14 cellular contexts compared by ENCODE assay signal in genomic region chr20:32455171-32455900, GRCh38.
A peak's percentile ranks its signal among the peaks of the same experiment; 100 is the strongest.
DNase-seq lines count a peak whose midpoint lies in the region; ATAC-seq and TF ChIP-seq lines count a peak whose summit lies in the region.
"Had no signal": no experiment of that assay in that cellular context is flagged by ENCODE, and none has a peak within 500 bp of the region (broad histone marks: within the 10 kb centered on the region; RNA-seq: fewer than 3 reads in every experiment).

No MANE protein-coding gene starts in this region.

- H3K9ac ChIP-seq in mesenchymal stem cell (ENCODE audit: low read length): no peak overlapping the region

- no peak overlapping the region for H3K4ac ChIP-seq in mesenchymal stem cell (ENCODE audit: low read depth in 1 of 2, low read length in 2 of 2)

- no peak overlapping the region for H2BK15ac ChIP-seq in mesenchymal stem cell (ENCODE audit: low read depth, poor library complexity, severe bottlenecking)

- H3K27me3 Mint-ChIP-seq in activated CD8-positive, alpha-beta T cell treated with anti-CD3 and anti-CD28 coated beads, Interleukin-2, amount 10 ng/mL, durations not matched to agents 7 days and 5 days (ENCODE audit: low read depth): no peaks in the 10 kb centered on the region
- H3K27me3 Mint-ChIP-seq in type B pancreatic cell: no peaks in the 10 kb centered on the region
- H3K27me3 Mint-ChIP-seq in activated T-helper 2 cell treated with anti-CD3 and anti-CD28 coated beads, Interferon-gamma antibody, Interleukin-2, Interleukin-4, amounts not matched to agents 10 μg/mL and 5 μg/mL and 100 μg/mL, durations not matched to agents 14 hours and 24 hours and 36 hours (ENCODE audit: low read depth): no peaks in the 10 kb centered on the region

- no peak overlapping the region for H3K4me3 Mint-ChIP-seq in activated CD8-positive, alpha-beta T cell treated with anti-CD3 and anti-CD28 coated beads, Interleukin-2, amount 10 ng/mL, durations not matched to agents 7 days and 5 days
- H3K4me3 Mint-ChIP-seq in type B pancreatic cell: no peak overlapping the region
- H3K4me3 Mint-ChIP-seq in activated T-helper 2 cell treated with anti-CD3 and anti-CD28 coated beads, Interferon-gamma antibody, Interleukin-2, Interleukin-4, amounts not matched to agents 10 μg/mL and 5 μg/mL and 100 μg/mL, durations not matched to agents 14 hours and 24 hours and 36 hours (ENCODE audit: low read depth): no peak overlapping the region
- H3K4me3 Mint-ChIP-seq: H9 had no signal

- H2BK12ac ChIP-seq in mesenchymal stem cell (ENCODE audit: low read length in 2 of 2): peak overlapping the region in 1 of 2 experiments; percentile 33

- H3K9me3 ChIP-seq in left ventricle myocardium inferior (replicated peaks) (no peaks in the 10 kb centered on the region), mesenchymal stem cell (ENCODE audit: control insufficient read depth, low read length) (no peaks in the 10 kb centered on the region)

- H2BK5ac ChIP-seq in mesenchymal stem cell (ENCODE audit: low read depth, low read length, poor library complexity, severe bottlenecking): no peak overlapping the region

- H2AK5ac ChIP-seq in mesenchymal stem cell (ENCODE audit: low read length, severe bottlenecking): peak overlapping the region; percentile 34

- H2BK120ac ChIP-seq in mesenchymal stem cell (ENCODE audit: low read depth, low read length): no peak overlapping the region

- peak overlapping the region; percentile 20 for H3K27ac Mint-ChIP-seq in activated CD8-positive, alpha-beta T cell treated with anti-CD3 and anti-CD28 coated beads, Interleukin-2, amount 10 ng/mL, durations not matched to agents 7 days and 5 days
- peak overlapping the region; percentile 36 for H3K27ac Mint-ChIP-seq in type B pancreatic cell
- H3K27ac Mint-ChIP-seq in activated T-helper 2 cell treated with anti-CD3 and anti-CD28 coated beads, Interferon-gamma antibody, Interleukin-2, Interleukin-4, amounts not matched to agents 10 μg/mL and 5 μg/mL and 100 μg/mL, durations not matched to agents 14 hours and 24 hours and 36 hours: no peak overlapping the region

- peak overlapping the region; percentile 20 for H4K91ac ChIP-seq in mesenchymal stem cell (ENCODE audit: low read length)

- CTCF ChIA-PET in activated CD8-positive, alpha-beta T cell treated with anti-CD3 and anti-CD28 coated beads, Interleukin-2, amount 10 ng/mL, durations not matched to agents 7 days and 5 days (lab: Charles Lee): no interaction called here

- H3K14ac ChIP-seq in mesenchymal stem cell (ENCODE audit: low read length in 2 of 2): peak overlapping the region in 1 of 2 experiments; percentile 26

- peak overlapping the region in 1 of 2 experiments; percentile 36 for H3K23ac ChIP-seq in mesenchymal stem cell (ENCODE audit: low read length in 2 of 2)

- H2AFZ ChIP-seq in mesenchymal stem cell (ENCODE audit: low read depth, low read length): no peak overlapping the region

- H3K36me3 Mint-ChIP-seq in activated CD8-positive, alpha-beta T cell treated with anti-CD3 and anti-CD28 coated beads, Interleukin-2, amount 10 ng/mL, durations not matched to agents 7 days and 5 days (ENCODE audit: low read depth): peaks cover 4% of the 10 kb centered on the region
- H3K36me3 Mint-ChIP-seq in type B pancreatic cell: peaks cover 8% of the 10 kb centered on the region
- H3K36me3 Mint-ChIP-seq in activated T-helper 2 cell treated with anti-CD3 and anti-CD28 coated beads, Interferon-gamma antibody, Interleukin-2, Interleukin-4, amounts not matched to agents 10 μg/mL and 5 μg/mL and 100 μg/mL, durations not matched to agents 14 hours and 24 hours and 36 hours (ENCODE audit: low read depth): peaks cover 11% of the 10 kb centered on the region

- 98% methylated on average over 10 of the region's 12 CpGs for WGBS in mesenchymal stem cell

- POLR2A ChIA-PET in activated CD8-positive, alpha-beta T cell treated with anti-CD3 and anti-CD28 coated beads, Interleukin-2, amount 10 ng/mL, durations not matched to agents 7 days and 5 days (lab: Charles Lee): no interaction called here

- H3K36me3 ChIP-seq in left ventricle myocardium inferior (peaks cover 26% of the 10 kb centered on the region), mesenchymal stem cell (ENCODE audit: control insufficient read depth in 1 of 2, insufficient read depth in 2 of 2, low read depth in 1 of 2, low read length in 2 of 2) (peaks cover 48 to 76% of the 10 kb centered on the region in 2 experiments)

- H3K27me3 ChIP-seq in left ventricle myocardium inferior (ENCODE audit: low read depth) (no peaks in the 10 kb centered on the region), mesenchymal stem cell (ENCODE audit: control insufficient read depth in 1 of 2, insufficient read depth in 1 of 2, low read length in 2 of 2) (no peaks in the 10 kb centered on the region)

- TF ChIP-seq CTCF in left ventricle myocardium inferior (IDR thresholded peaks at IDR 0.05; ENCODE audit: borderline replicate concordance) (no peak), type B pancreatic cell (conservative IDR thresholded peaks at IDR 0.05) (no peak)

- no peak overlapping the region for H3K27ac ChIP-seq in left ventricle myocardium inferior (replicated peaks)
- H3K27ac ChIP-seq in mesenchymal stem cell (ENCODE audit: low read length, poor library complexity, severe bottlenecking): no peak overlapping the region

- ATAC-seq in Right ventricle myocardium superior (ENCODE audit: poor library complexity): no peak
- ATAC-seq in activated CD8-positive, alpha-beta T cell treated with anti-CD3 and anti-CD28 coated beads, Interleukin-2, amount 10 ng/mL, durations not matched to agents 7 days and 5 days: no peak
- ATAC-seq in GM18870 (IDR thresholded peaks at IDR 0.05; ENCODE audit: unreplicated experiment): no peak
- ATAC-seq in HG03175 (IDR thresholded peaks at IDR 0.05; ENCODE audit: unreplicated experiment): no peak

- intact Hi-C loops in left ventricle myocardium inferior (cut with micrococcal nuclease) (no loop called here), Right ventricle myocardium superior (cut with DNase I) (no loop called here)
- intact Hi-C loops in activated T-helper 2 cell treated with anti-CD3 and anti-CD28 coated beads, Interferon-gamma antibody, Interleukin-2, Interleukin-4, amounts not matched to agents 10 μg/mL and 5 μg/mL and 100 μg/mL, durations not matched to agents 14 hours and 24 hours and 36 hours (cut with micrococcal nuclease): no loop called here

- no peaks in the 10 kb centered on the region for H3K4me1 Mint-ChIP-seq in activated CD8-positive, alpha-beta T cell treated with anti-CD3 and anti-CD28 coated beads, Interleukin-2, amount 10 ng/mL, durations not matched to agents 7 days and 5 days (ENCODE audit: low read depth)
- peaks cover 14% of the 10 kb centered on the region for H3K4me1 Mint-ChIP-seq in type B pancreatic cell (ENCODE audit: unreplicated experiment)
- H3K4me1 Mint-ChIP-seq in activated T-helper 2 cell treated with anti-CD3 and anti-CD28 coated beads, Interferon-gamma antibody, Interleukin-2, Interleukin-4, amounts not matched to agents 10 μg/mL and 5 μg/mL and 100 μg/mL, durations not matched to agents 14 hours and 24 hours and 36 hours (ENCODE audit: low read depth): no peaks in the 10 kb centered on the region

- peaks cover 46% of the 10 kb centered on the region for H3K79me1 ChIP-seq in mesenchymal stem cell (replicated peaks; ENCODE audit: low read length, poor library complexity, severe bottlenecking)

- peak overlapping the region in 1 of 2 experiments; percentile 53 for H3K18ac ChIP-seq in mesenchymal stem cell (ENCODE audit: low read depth in 1 of 2, low read length in 2 of 2)

- H3K4me1 ChIP-seq in left ventricle myocardium inferior (peaks cover 43% of the 10 kb centered on the region), mesenchymal stem cell (ENCODE audit: control insufficient read depth, insufficient read depth, low read depth, low read length) (peaks cover 39% of the 10 kb centered on the region)

- no peaks in the 10 kb centered on the region for H3K9me3 Mint-ChIP-seq in activated CD8-positive, alpha-beta T cell treated with anti-CD3 and anti-CD28 coated beads, Interleukin-2, amount 10 ng/mL, durations not matched to agents 7 days and 5 days (ENCODE audit: insufficient read depth)
- H3K9me3 Mint-ChIP-seq in type B pancreatic cell: no peaks in the 10 kb centered on the region
- H3K9me3 Mint-ChIP-seq in activated T-helper 2 cell treated with anti-CD3 and anti-CD28 coated beads, Interferon-gamma antibody, Interleukin-2, Interleukin-4, amounts not matched to agents 10 μg/mL and 5 μg/mL and 100 μg/mL, durations not matched to agents 14 hours and 24 hours and 36 hours: no peaks in the 10 kb centered on the region
- H3K9me3 Mint-ChIP-seq: H9 had no signal

- peak; percentile 12 for DNase-seq in left ventricle myocardium inferior
- DNase-seq in Right ventricle myocardium superior: no peak
- DNase-seq in activated CD8-positive, alpha-beta T cell treated with anti-CD3 and anti-CD28 coated beads, Interleukin-2, amount 10 ng/mL, durations not matched to agents 7 days and 5 days: no peak
- no peak for DNase-seq in mesenchymal stem cell
- DNase-seq in type B pancreatic cell (ENCODE audit: extremely low spot score, unreplicated experiment): no peak
- DNase-seq in activated T-helper 2 cell treated with anti-CD3 and anti-CD28 coated beads, Interferon-gamma antibody, Interleukin-2, Interleukin-4, amounts not matched to agents 10 μg/mL and 5 μg/mL and 100 μg/mL, durations not matched to agents 14 hours and 24 hours and 36 hours (ENCODE audit: low spot score): no peak
- DNase-seq: activated naive CD4-positive, alpha-beta T cell; central memory CD4-positive, alpha-beta T cell; foreskin fibroblast; H9; NCI-H1694; NCI-H345 had no signal

- H4K8ac ChIP-seq in mesenchymal stem cell (ENCODE audit: low read length): no peak overlapping the region

- H3K4me3 ChIP-seq in left ventricle myocardium inferior: no peak overlapping the region
- H3K4me3 ChIP-seq in mesenchymal stem cell (ENCODE audit: insufficient read depth in 1 of 2, low read depth in 1 of 2, low read length in 2 of 2): peak overlapping the region in 1 of 2 experiments; percentile 23

- no peak overlapping the region for H3K4me2 ChIP-seq in mesenchymal stem cell (ENCODE audit: low read length, poor library complexity, severe bottlenecking)
